Comparison of ENCODE assay signal across 8 cellular contexts in the genomic region with DNA sequence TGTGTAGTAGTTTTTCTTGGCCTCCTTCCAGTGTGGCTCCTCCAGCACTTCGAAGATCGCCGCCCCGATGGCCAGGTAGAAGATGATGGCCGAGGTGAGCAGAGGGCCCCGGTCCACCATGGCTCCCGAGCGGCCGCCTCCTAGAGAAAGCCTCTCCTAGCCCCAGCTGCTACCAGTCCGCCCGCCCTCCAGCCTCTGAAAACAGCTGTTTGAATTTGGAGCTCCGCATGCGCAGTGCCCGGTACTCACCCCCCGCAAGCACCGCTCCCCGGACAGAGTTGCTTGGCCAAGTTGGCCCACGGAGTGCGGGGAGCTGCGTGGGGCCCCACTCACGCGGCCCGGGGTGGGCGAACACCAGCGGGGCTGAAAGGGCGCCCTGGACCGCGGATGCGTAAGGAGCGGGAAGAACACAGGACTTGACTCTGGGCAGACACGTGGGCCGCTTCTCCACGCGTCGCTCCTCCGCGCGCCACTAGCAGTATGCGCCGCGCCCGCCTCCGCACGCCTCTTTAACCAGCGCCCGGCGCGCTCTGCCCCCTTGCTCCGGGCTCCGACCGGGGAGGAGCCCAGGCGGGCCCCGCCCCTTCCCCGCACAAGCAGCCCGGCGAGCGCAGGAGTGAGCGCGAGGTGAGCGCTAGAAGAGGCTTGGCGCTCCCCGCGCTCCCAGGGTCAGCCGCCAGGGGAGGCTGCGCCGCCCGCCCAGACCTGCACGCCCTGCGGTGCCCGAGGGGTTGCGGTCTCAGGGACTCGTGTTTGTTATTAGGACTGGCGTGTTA. TPM values are rescaled to one million over a fixed set of nuclear protein-coding genes. Genes with fewer than 3 reads are reported as not detected.
DNase-seq lines count a peak whose midpoint lies in the region; ATAC-seq, FAIRE-seq and TF ChIP-seq lines count a peak whose summit lies in the region.

A gene with protein sequence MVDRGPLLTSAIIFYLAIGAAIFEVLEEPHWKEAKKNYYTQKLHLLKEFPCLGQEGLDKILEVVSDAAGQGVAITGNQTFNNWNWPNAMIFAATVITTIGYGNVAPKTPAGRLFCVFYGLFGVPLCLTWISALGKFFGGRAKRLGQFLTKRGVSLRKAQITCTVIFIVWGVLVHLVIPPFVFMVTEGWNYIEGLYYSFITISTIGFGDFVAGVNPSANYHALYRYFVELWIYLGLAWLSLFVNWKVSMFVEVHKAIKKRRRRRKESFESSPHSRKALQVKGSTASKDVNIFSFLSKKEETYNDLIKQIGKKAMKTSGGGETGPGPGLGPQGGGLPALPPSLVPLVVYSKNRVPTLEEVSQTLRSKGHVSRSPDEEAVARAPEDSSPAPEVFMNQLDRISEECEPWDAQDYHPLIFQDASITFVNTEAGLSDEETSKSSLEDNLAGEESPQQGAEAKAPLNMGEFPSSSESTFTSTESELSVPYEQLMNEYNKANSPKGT (minus strand): TSS at position 484 of the 776 bp plus-strand sequence. CDS start 364 bp downstream, at position 120.

- intact Hi-C loops in activated CD4-positive, alpha-beta memory T cell treated with anti-CD3 and anti-CD28 coated beads for 36 hours (cut with micrococcal nuclease) = loop anchor here (1.0 to 5.0 kb wide), 9 partner anchors 34 to 1843 kb away; a partner anchor contains a TSS

- no peaks in the 10 kb centered on the region for H3K9me3 Mint-ChIP-seq in activated CD4-positive, alpha-beta memory T cell treated with anti-CD3 and anti-CD28 coated beads for 36 hours
- no peaks in the 10 kb centered on the region for H3K9me3 Mint-ChIP-seq in effector memory CD8-positive, alpha-beta T cell

- H3K27me3 Mint-ChIP-seq in activated CD4-positive, alpha-beta memory T cell treated with anti-CD3 and anti-CD28 coated beads for 36 hours = no peaks in the 10 kb centered on the region
- peaks cover 0 to 19% of the 10 kb centered on the region in 2 donors for H3K27me3 Mint-ChIP-seq in effector memory CD8-positive, alpha-beta T cell

- CTCF ChIA-PET in activated CD4-positive, alpha-beta memory T cell treated with anti-CD3 and anti-CD28 coated beads for 36 hours (lab: Charles Lee) = interaction anchor here (0.7 to 2.7 kb wide), 4 partner anchors 63 to 357 kb away, joined by 3 to 15 read pairs (median 8); no protein-coding TSS in a partner anchor

- H3K36me3 Mint-ChIP-seq in activated CD4-positive, alpha-beta memory T cell treated with anti-CD3 and anti-CD28 coated beads for 36 hours = peaks cover 20% of the 10 kb centered on the region
- H3K36me3 Mint-ChIP-seq in effector memory CD8-positive, alpha-beta T cell (ENCODE audit: insufficient read depth) = no peaks in the 10 kb centered on the region

- no peak within 1 kb of the TSS for H3K4me3 ChIP-seq in GM12865 (ENCODE audit: low read depth, low read length)

- TF ChIP-seq CTCF in GM12865 (IDR thresholded peaks at IDR 0.05; ENCODE audit: insufficient read depth, low read depth, low read length, missing control alignments) = peak; percentile 15

- peak; percentile 36 for DNase-seq in GM12865 (ENCODE audit: low read depth)
- DNase-seq in NCI-H226 = peak; percentile 82
- peak; percentile 93 for DNase-seq in activated CD4-positive, alpha-beta memory T cell treated with anti-CD3 and anti-CD28 coated beads for 36 hours
- DNase-seq in effector memory CD8-positive, alpha-beta T cell = peak; percentile 52 to 64 (median 61)
- peak; percentile 20 for DNase-seq in midbrain (lab: John Stamatoyannopoulos, UW)
- DNase-seq in stimulated activated CD8-positive, alpha-beta memory T cell treated with anti-CD3 and anti-CD28 coated beads, Interleukin-2, amount 100 ng/mL, for 1 hour (ENCODE audit: low read depth in 2 of 2) = peak; percentile 23 to 42
- no peak for DNase-seq in HTR-8/SVneo (ENCODE audit: insufficient read length, low spot score)

- peaks cover 39% of the 10 kb centered on the region for H3K4me1 Mint-ChIP-seq in activated CD4-positive, alpha-beta memory T cell treated with anti-CD3 and anti-CD28 coated beads for 36 hours (ENCODE audit: low read depth)
- H3K4me1 Mint-ChIP-seq in effector memory CD8-positive, alpha-beta T cell (ENCODE audit: low read depth in 2 of 2) = peaks cover 30 to 41% of the 10 kb centered on the region in 2 donors

- ATAC-seq in HG02943 (IDR thresholded peaks at IDR 0.05; ENCODE audit: low read depth, unreplicated experiment) = peak; percentile 58
- ATAC-seq in effector memory CD8-positive, alpha-beta T cell (replicated peaks) = peak; percentile 88

- peak within 1 kb of the TSS; percentile 78 for H3K4me3 Mint-ChIP-seq in activated CD4-positive, alpha-beta memory T cell treated with anti-CD3 and anti-CD28 coated beads for 36 hours
- peak within 1 kb of the TSS; percentile 50 to 83 for H3K4me3 Mint-ChIP-seq in effector memory CD8-positive, alpha-beta T cell

- POLR2A ChIA-PET in activated CD4-positive, alpha-beta memory T cell treated with anti-CD3 and anti-CD28 coated beads for 36 hours (lab: Charles Lee) = interaction anchor here (1.8 kb wide), 1 partner anchor 114 kb away, joined by 5 read pairs; a partner anchor contains a TSS

- peak within 1 kb of the TSS; percentile 88 for H3K27ac Mint-ChIP-seq in activated CD4-positive, alpha-beta memory T cell treated with anti-CD3 and anti-CD28 coated beads for 36 hours
- H3K27ac Mint-ChIP-seq in effector memory CD8-positive, alpha-beta T cell = peak within 1 kb of the TSS; percentile 59 to 71

- FAIRE-seq in HTR-8/SVneo (lab: Jason Lieb, UNC) = no peak

RNA-seq across cellular contexts. Expression of the gene that starts here (rescaled TPM):
- total RNA-seq in activated CD4-positive, alpha-beta memory T cell treated with anti-CD3 and anti-CD28 coated beads for 36 hours = 10 to 100 TPM; 16.2 to 16.5 TPM
